In the genomic region with DNA sequence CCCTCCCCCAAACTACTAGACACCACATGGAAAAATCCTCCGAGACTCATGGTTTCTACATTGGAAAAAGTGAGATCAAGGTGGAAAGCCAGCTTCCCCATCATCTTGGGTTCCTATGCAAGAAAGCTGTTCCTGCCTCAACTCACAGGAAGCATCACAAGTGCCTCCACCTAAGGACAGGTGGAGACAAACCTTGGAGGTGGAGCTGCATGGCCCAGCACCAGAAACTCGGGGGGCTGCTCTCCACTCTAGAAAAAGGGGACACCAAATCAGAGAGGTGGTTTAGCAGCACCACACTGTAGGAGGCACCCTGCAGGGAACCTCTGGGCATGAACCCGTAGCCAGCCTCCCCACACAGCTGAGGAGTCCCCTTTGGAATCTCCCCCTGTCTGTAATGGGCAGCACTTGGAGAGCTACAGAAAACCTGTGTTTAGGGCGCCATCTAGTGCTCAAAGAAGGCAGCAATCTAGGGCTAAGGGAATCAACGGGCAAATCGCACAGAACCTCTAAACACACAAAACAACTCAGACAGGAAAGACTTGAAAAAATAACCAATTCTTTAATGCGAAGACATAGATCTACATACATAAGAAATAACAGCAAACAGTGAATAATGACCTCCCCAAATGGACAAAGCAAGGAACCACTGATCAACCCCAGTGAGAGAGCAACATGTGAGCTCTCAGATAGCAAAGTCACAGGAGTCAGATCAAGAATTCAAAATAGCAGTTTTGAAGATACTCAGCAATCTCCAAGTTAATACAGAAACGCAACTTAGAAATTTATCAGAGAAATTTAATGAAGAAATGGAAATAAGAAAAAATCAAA, we compare ENCODE assay signal across 1 cellular context.
TF ChIP-seq lines count a peak whose summit lies in the region.

No MANE protein-coding gene starts in this region.

TF ChIP-seq in H1, 55 proteins besides CTCF, POLR2A, EP300 and RAD21:
- TF ChIP-seq ZNF274 (IDR thresholded peaks at IDR 0.05; ENCODE audit: borderline replicate concordance, extremely low read depth, low read length) (no peak), CBX5 (IDR thresholded peaks at IDR 0.05; ENCODE audit: low read depth, low read length) (no peak), RNF2 (IDR thresholded peaks at IDR 0.05; ENCODE audit: borderline replicate concordance, low read depth, low read length, missing control alignments, poor library complexity, severe bottlenecking) (no peak), SIRT6 (IDR thresholded peaks at IDR 0.05; ENCODE audit: low read length) (no peak), USF2 (IDR thresholded peaks at IDR 0.05; ENCODE audit: low read length) (no peak), ATF3 (IDR thresholded peaks at IDR 0.05; ENCODE audit: insufficient read depth, low read depth, low read length) (no peak), HDAC6 (IDR thresholded peaks at IDR 0.05; ENCODE audit: low read depth, low read length) (no peak), BRCA1 (IDR thresholded peaks at IDR 0.05; ENCODE audit: low read depth, low read length) (no peak), RBBP5 (IDR thresholded peaks at IDR 0.05; ENCODE audit: borderline replicate concordance, low read depth, low read length) (no peak), GTF2F1 (IDR thresholded peaks at IDR 0.05; ENCODE audit: borderline replicate concordance, low read depth, low read length) (no peak), BCL11A (IDR thresholded peaks at IDR 0.05; ENCODE audit: low read depth in 2 of 2, low read length in 2 of 2) (no peak), NRF1 (IDR thresholded peaks at IDR 0.05; ENCODE audit: low read depth, low read length) (no peak), KDM1A (IDR thresholded peaks at IDR 0.05; ENCODE audit: borderline replicate concordance, low read length) (no peak), MAFK (IDR thresholded peaks at IDR 0.05; ENCODE audit: low read depth, low read length) (no peak)
